ENCODE assay signal across 13 cellular contexts in genomic region chr3:148604270-148605085, GRCh38.
DNase-seq lines count a peak whose midpoint lies in the region; ATAC-seq, FAIRE-seq and TF ChIP-seq lines count a peak whose summit lies in the region.
"Had no signal": no experiment of that assay in that cellular context is flagged by ENCODE, and none has a peak within 500 bp of the region (broad histone marks: within the 10 kb centered on the region; RNA-seq: fewer than 3 reads in every experiment).

No MANE protein-coding gene starts in this region.

- in situ Hi-C loops in astrocyte of the spinal cord (cut with HindIII; ENCODE audit: low sequenced_read_pairs), result no loop called here

- DNase-seq in Right ventricle myocardium superior, result peak; percentile 41
- no peak for DNase-seq in cardiac septum (ENCODE audit: low spot score)
- DNase-seq in astrocyte of the spinal cord (ENCODE audit: low read depth, low spot score), result peak; percentile 4
- DNase-seq in NCI-H146 (lab: John Stamatoyannopoulos, UW), result no peak
- no peak for DNase-seq in DMS79 treated with DMSO at 0.1 percent for 48 hours (lab: John Stamatoyannopoulos, UW)
- DNase-seq in GM12892 (ENCODE audit: insufficient read length), result no peak
- DNase-seq: effector memory CD8-positive, alpha-beta T cell; NCI-H446; SK-N-SH had no signal

- TF ChIP-seq POLR2A in GM12892 (IDR thresholded peaks at IDR 0.05; ENCODE audit: low read depth, low read length), result no peak

- ATAC-seq in Right ventricle myocardium superior (ENCODE audit: poor library complexity), result peak; percentile 47
- no peak for ATAC-seq in HG03045 (IDR thresholded peaks at IDR 0.05; ENCODE audit: unreplicated experiment)
- ATAC-seq: effector memory CD8-positive, alpha-beta T cell; K562 had no signal

- no peak for TF ChIP-seq CTCF in astrocyte of the spinal cord (IDR thresholded peaks at IDR 0.05; ENCODE audit: low read depth, low read length)

- peak; percentile 85 for FAIRE-seq in islet of Langerhans (lab: Jason Lieb, UNC)
- no peak for FAIRE-seq in GM12892 (lab: Jason Lieb, UNC)
- FAIRE-seq: K562 had no signal

- H3K4me3 ChIP-seq in astrocyte of the spinal cord (ENCODE audit: low read depth, low read length), result no peak overlapping the region
- H3K4me3 ChIP-seq: breast epithelium, K562 had no signal

- intact Hi-C loops in Right ventricle myocardium superior (cut with DNase I) (no loop called here), cardiac septum (cut with DNase I) (no loop called here)

Comparison
In these comparisons a context has a peak if more than half of its experiments do, and no peak if none do; other contexts are left out.
1. DNase-seq: peak in Right ventricle myocardium superior (single experiment) and astrocyte of the spinal cord (single experiment); none in cardiac septum (single experiment), NCI-H146 (single experiment), DMS79 treated with DMSO at 0.1 percent for 48 hours (single experiment) and GM12892 (single experiment).